12 cellular contexts compared by ENCODE assay signal in the genomic region with DNA sequence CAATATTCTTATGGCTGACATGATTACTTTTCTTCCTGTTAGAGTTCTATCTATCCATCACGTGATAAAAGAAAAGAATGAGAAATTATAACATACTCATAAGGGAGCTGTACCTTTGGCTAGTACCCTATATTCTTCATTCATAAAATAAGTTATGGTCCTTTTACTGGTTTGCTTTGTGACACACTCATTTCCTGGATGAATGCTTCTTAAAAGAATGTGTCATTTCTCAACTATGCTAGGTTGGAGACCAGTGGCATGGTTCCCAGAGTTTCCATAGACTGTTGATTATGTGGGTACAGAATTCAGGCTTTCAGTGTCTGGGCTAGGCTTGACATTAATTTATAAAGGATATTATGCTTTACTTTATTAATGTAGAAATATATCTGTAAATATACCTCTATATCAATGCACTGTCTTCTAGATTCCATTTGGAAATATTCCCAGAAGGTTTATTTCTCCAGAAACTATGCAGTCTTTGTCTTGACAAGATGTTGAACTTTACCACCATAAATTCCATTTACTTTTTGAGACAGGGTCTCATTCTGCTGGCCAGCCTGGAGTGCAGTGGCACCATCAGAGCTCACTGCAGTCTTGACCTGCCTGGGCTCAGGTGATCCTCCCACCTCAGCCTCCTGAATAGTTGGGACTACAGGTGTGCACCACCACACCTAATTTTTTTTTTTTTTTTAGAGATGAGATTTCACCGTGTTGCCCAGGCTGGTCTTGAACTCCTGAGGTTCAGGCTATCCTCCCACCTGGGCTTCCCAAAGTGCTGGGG. TPM values are rescaled to one million over a fixed set of nuclear protein-coding genes. Genes with fewer than 3 reads are reported as not detected.
DNase-seq lines count a peak whose midpoint lies in the region; TF ChIP-seq lines count a peak whose summit lies in the region.
"Had no signal": no experiment of that assay in that cellular context is flagged by ENCODE, and none has a peak within 500 bp of the region (broad histone marks: within the 10 kb centered on the region; RNA-seq: fewer than 3 reads in every experiment).

No MANE protein-coding gene starts in this region.

- in situ Hi-C loops in G401 (cut with HindIII; ENCODE audit: low sequenced_read_pairs), result no loop called here

- peak; percentile 6 for DNase-seq in G401 (ENCODE audit: low spot score)
- DNase-seq in RPMI7951 (ENCODE audit: low read depth), result peak; percentile 88
- DNase-seq in fibroblast of peridontal ligament (ENCODE audit: extremely low read depth), result peak; percentile 91
- DNase-seq in retinal pigment epithelial cell (ENCODE audit: low read depth), result peak; percentile 92
- DNase-seq in NCI-H82 treated with DMSO at 0.1 percent for 48 hours (lab: John Stamatoyannopoulos, UW; ENCODE audit: unreplicated experiment), result no peak
- no peak for DNase-seq in stimulated activated CD4-positive, alpha-beta T cell treated with anti-CD3 and anti-CD28 coated beads, Interleukin-4, amount 100 ng/mL, for 24 hours
- DNase-seq in NCI-H2171 treated with DMSO at 0.1 percent for 48 hours (lab: John Stamatoyannopoulos, UW), result no peak
- no peak for DNase-seq in NCI-H1436 treated with DMSO at 0.1 percent for 48 hours (lab: John Stamatoyannopoulos, UW)
- DNase-seq: right lobe of liver; SHP77; stimulated activated naive B cell treated with anti-CD40 and anti-IgM and Interleukin-4, amounts not matched to agents 10 μg/mL and 1 μg/mL and 100 μg/mL, for 72 hours had no signal

- H3K4me3 ChIP-seq in retinal pigment epithelial cell (ENCODE audit: low read length), result no peak overlapping the region
- H3K4me3 ChIP-seq: breast epithelium, right lobe of liver had no signal

- no peak for TF ChIP-seq CTCF in retinal pigment epithelial cell (conservative IDR thresholded peaks at IDR 0.05; ENCODE audit: low read depth, low read length)

RNA-seq across cellular contexts. Expression of a gene that starts 23.8 kb away (rescaled TPM):
- total RNA-seq in G401 (2014; rRNA removed; shearing (Covaris generic)), result 14.3 and 15.0 TPM in 2 replicates
- total RNA-seq in RPMI7951 (2014; rRNA removed; shearing (Covaris generic)), result 17.9 and 21.4 TPM in 2 replicates

Comparison
In these comparisons a context has a peak if more than half of its experiments do, and no peak if none do; other contexts are left out.
1. DNase-seq: peak in G401 (single experiment), RPMI7951 (single experiment), fibroblast of peridontal ligament (single experiment) and retinal pigment epithelial cell (single experiment); none in NCI-H82 treated with DMSO at 0.1 percent for 48 hours (single experiment), stimulated activated CD4-positive, alpha-beta T cell treated with anti-CD3 and anti-CD28 coated beads, Interleukin-4, amount 100 ng/mL, for 24 hours (single experiment), NCI-H2171 treated with DMSO at 0.1 percent for 48 hours (single experiment) and NCI-H1436 treated with DMSO at 0.1 percent for 48 hours (single experiment).